In genomic region chr9:113476511-113476916, GRCh38 we compare ENCODE assay signal across 22 cellular contexts. TPM values are rescaled to one million over a fixed set of nuclear protein-coding genes. Genes with fewer than 3 reads are reported as not detected.
DNase-seq lines count a peak whose midpoint lies in the region; ATAC-seq and TF ChIP-seq lines count a peak whose summit lies in the region.
"Had no signal": no experiment of that assay in that cellular context is flagged by ENCODE, and none has a peak within 500 bp of the region (broad histone marks: within the 10 kb centered on the region; RNA-seq: fewer than 3 reads in every experiment).

No MANE protein-coding gene starts in this region.

- no peaks in the 10 kb centered on the region for H4K20me1 ChIP-seq in Karpas-422 (ENCODE audit: insufficient read depth, low read depth, low read length)
- H4K20me1 ChIP-seq: BLaER1 had no signal

- H3K79me2 ChIP-seq in Karpas-422 (ENCODE audit: low read length), result no peaks in the 10 kb centered on the region

- H3K9me3 ChIP-seq in Karpas-422 (ENCODE audit: low read length), result no peaks in the 10 kb centered on the region
- H3K9me3 ChIP-seq in right lobe of liver, result no peaks in the 10 kb centered on the region
- H3K9me3 ChIP-seq: BLaER1, Caco-2 had no signal

- no peak for TF ChIP-seq CTCF in coronary artery (IDR thresholded peaks at IDR 0.05)
- TF ChIP-seq CTCF in right lobe of liver (IDR thresholded peaks at IDR 0.05), result no peak

- H3K4me3 ChIP-seq in Karpas-422 (ENCODE audit: low read length), result no peak overlapping the region
- no peak overlapping the region for H3K4me3 ChIP-seq in coronary artery
- H3K4me3 ChIP-seq in right lobe of liver, result no peak overlapping the region
- H3K4me3 ChIP-seq: BLaER1, GM12878, GM23338 had no signal

- no peak overlapping the region for H3K9ac ChIP-seq in Karpas-422 (ENCODE audit: low read length)
- H3K9ac ChIP-seq: BLaER1 had no signal

- no peak overlapping the region for H2AFZ ChIP-seq in Karpas-422 (ENCODE audit: low read length)
- H2AFZ ChIP-seq: GM23338 had no signal

- H3K36me3 ChIP-seq in Karpas-422 (ENCODE audit: insufficient read depth, low read length), result no peaks in the 10 kb centered on the region
- no peaks in the 10 kb centered on the region for H3K36me3 ChIP-seq in right lobe of liver
- H3K36me3 ChIP-seq: BLaER1 had no signal

- no peaks in the 10 kb centered on the region for H3K9me2 ChIP-seq in Karpas-422 (replicated peaks; ENCODE audit: insufficient read depth, low read length)

- H3K4me1 ChIP-seq in Karpas-422 (ENCODE audit: low read length) (no peaks in the 10 kb centered on the region), right lobe of liver (peaks cover 0 to 11% (median 0%) of the 10 kb centered on the region in 4 donors)
- H3K4me1 ChIP-seq: Caco-2 had no signal

- no CpG with 5 or more reads among the region's 4 CpGs for WGBS in right lobe of liver (ENCODE audit: insufficient coverage, low coverage, low lambda C conversion rate, missing lambda C conversion rate)

- TF ChIP-seq POLR2A in right lobe of liver (IDR thresholded peaks at IDR 0.05), result no peak

- no peak overlapping the region for H3K27ac ChIP-seq in Karpas-422 (ENCODE audit: low read length)
- H3K27ac ChIP-seq in coronary artery, result no peak overlapping the region
- peak overlapping the region in 1 of 3 donors; percentile 37 for H3K27ac ChIP-seq in right lobe of liver
- H3K27ac ChIP-seq: BLaER1 had no signal

- H3K27me3 ChIP-seq in Karpas-422 (ENCODE audit: low read length) (no peaks in the 10 kb centered on the region), right lobe of liver (no peaks in the 10 kb centered on the region)
- H3K27me3 ChIP-seq: BLaER1 had no signal

- intact Hi-C loops in right lobe of liver (cut with DNase I), result no loop called here
- intact Hi-C loops in sciatic nerve (cut with DNase I), result no loop called here

- peak; percentile 32 for DNase-seq in Karpas-422
- DNase-seq in coronary artery (ENCODE audit: low spot score), result peak; percentile 49
- DNase-seq in right lobe of liver, result peak; percentile 52 to 85 (median 84)
- DNase-seq in sciatic nerve (ENCODE audit: low spot score), result peak; percentile 28
- no peak for DNase-seq in superior temporal gyrus (ENCODE audit: extremely low spot score)
- DNase-seq in hypothalamus (lab: John Stamatoyannopoulos, UW), result no peak
- DNase-seq: Caco-2; CD4-positive, alpha-beta memory T cell; DMS 273 treated with DMSO at 0.1 percent for 48 hours; DND-41; NCI-H1417; NCI-H1694 treated with DMSO at 0.1 percent for 48 hours; NCI-H2081 treated with DMSO at 0.1 percent for 48 hours; NCI-H2171 treated with DMSO at 0.1 percent for 48 hours; NCI-H82; OCI-M1 had no signal

- no peak overlapping the region for H3K4me2 ChIP-seq in Karpas-422 (ENCODE audit: low read depth, low read length, poor library complexity, severe bottlenecking)
- H3K4me2 ChIP-seq: BLaER1, GM23338 had no signal

- ATAC-seq in right lobe of liver (peak; percentile 48 to 91 (median 81)), sciatic nerve (no peak), HG03378 (IDR thresholded peaks at IDR 0.05; ENCODE audit: unreplicated experiment) (no peak)
- ATAC-seq: GM12878, GM23338, HCT116, Right ventricle myocardium inferior had no signal

RNA-seq across cellular contexts. Expression of gene RGS3, which starts 13.0 kb away (rescaled TPM):
- total RNA-seq in Karpas-422 (2014; rRNA removed; shearing (Covaris generic); ENCODE audit: low replicate concordance), result 1.3 and 5.0 TPM in 2 replicates
- total RNA-seq in right lobe of liver, result 10 to 100 TPM; 19.0 to 60.3 (median 31.0) TPM
- 43.1 TPM for total RNA-seq in sciatic nerve

Comparison
In these comparisons a context has a peak if more than half of its experiments do, and no peak if none do; other contexts are left out.
1. DNase-seq: peak in Karpas-422 (single experiment), coronary artery (single experiment), right lobe of liver (3 of 3) and sciatic nerve (single experiment); none in superior temporal gyrus (single experiment) and hypothalamus (0 of 51).
2. ATAC-seq: peak in right lobe of liver (4 of 4); none in sciatic nerve (single experiment) and HG03378 (single experiment).